23 cellular contexts compared by ENCODE assay signal in genomic region chr6:168130168-168130651, GRCh38. TPM values are rescaled to one million over a fixed set of nuclear protein-coding genes. Genes with fewer than 3 reads are reported as not detected.
DNase-seq lines count a peak whose midpoint lies in the region; ATAC-seq, FAIRE-seq and TF ChIP-seq lines count a peak whose summit lies in the region.
"Had no signal": no experiment of that assay in that cellular context is flagged by ENCODE, and none has a peak within 500 bp of the region (broad histone marks: within the 10 kb centered on the region; RNA-seq: fewer than 3 reads in every experiment).

No MANE protein-coding gene starts in this region.

- H3K36me3 ChIP-seq in H1 (ENCODE audit: control insufficient read depth in 2 of 4, insufficient read depth in 4 of 4, low read length in 3 of 4) (no peaks in the 10 kb centered on the region), stomach (no peaks in the 10 kb centered on the region)
- H3K36me3 ChIP-seq: SJCRH30 had no signal

- no peak overlapping the region for H2BK5ac ChIP-seq in H9 (ENCODE audit: insufficient read length, low read length)
- 0 out of 2 replicates have a peak overlapping the region, but pooled peaks have one; percentile 24 for H2BK5ac ChIP-seq in H1 (ENCODE audit: low read depth, low read length)

- no peak overlapping the region for H3K18ac ChIP-seq in H9 (ENCODE audit: insufficient read length, low read depth, low read length)
- no peak overlapping the region for H3K18ac ChIP-seq in H1 (ENCODE audit: extremely low read depth, low read length)

- H4K91ac ChIP-seq in H9 (ENCODE audit: insufficient read length, low read depth, low read length) (no peak overlapping the region), H1 (replicated peaks; ENCODE audit: insufficient read length, low read length) (no peak overlapping the region)

- H2BK15ac ChIP-seq in H9 (ENCODE audit: low read depth, low read length): no peak overlapping the region
- no peak overlapping the region for H2BK15ac ChIP-seq in H1 (ENCODE audit: low read length)

- peaks cover 3% of the 10 kb centered on the region; the same call in 1 of the 2 replicates for H3K4me1 ChIP-seq in H9 (ENCODE audit: insufficient read depth, low read length)
- H3K4me1 ChIP-seq in H1 (replicated peaks in 1 of 4; ENCODE audit: control insufficient read depth in 3 of 4, insufficient read depth in 4 of 4, low read length in 3 of 4): peaks cover 7 to 18% (median 12%) of the 10 kb centered on the region in 4 experiments
- peaks cover 0 to 20% (median 19%) of the 10 kb centered on the region in 4 donors for H3K4me1 ChIP-seq in stomach
- H3K4me1 ChIP-seq: SJCRH30 had no signal

- H3K14ac ChIP-seq in H9 (ENCODE audit: insufficient read depth, low read length): no peak overlapping the region
- H3K14ac ChIP-seq in H1 (ENCODE audit: insufficient read length): no peak overlapping the region

- H3K27ac Mint-ChIP-seq in H9: no peak overlapping the region
- H3K27ac Mint-ChIP-seq: CD8-positive, alpha-beta memory T cell had no signal

- H3K23me2 ChIP-seq in H9 (ENCODE audit: insufficient read length, low read depth, low read length, poor library complexity, severe bottlenecking) (no peaks in the 10 kb centered on the region), H1 (ENCODE audit: low read depth, low read length) (no peaks in the 10 kb centered on the region)

- no peak overlapping the region for H2BK120ac ChIP-seq in H9 (ENCODE audit: low read depth, low read length, poor library complexity, severe bottlenecking)
- H2BK120ac ChIP-seq in H1 (replicated peaks; ENCODE audit: low read depth, low read length): no peak overlapping the region

- TF ChIP-seq RAD21 in H1 (IDR thresholded peaks at IDR 0.05 in 1 of 2, conservative IDR thresholded peaks at IDR 0.05 in 1 of 2; ENCODE audit: low read depth in 2 of 2, low read length in 2 of 2): no peak

- no peak overlapping the region for H3K4me3 Mint-ChIP-seq in H9
- H3K4me3 Mint-ChIP-seq: CD8-positive, alpha-beta memory T cell had no signal

- no peak overlapping the region for H4K8ac ChIP-seq in H9 (replicated peaks; ENCODE audit: insufficient read length, low read depth, low read length)
- peak overlapping the region; percentile 54; the same call in 1 of the 2 replicates for H4K8ac ChIP-seq in H1 (ENCODE audit: extremely low read depth, insufficient read depth, low read length)

- H3K9me3 ChIP-seq in H9 (ENCODE audit: control insufficient read depth, low read depth, low read length) (no peaks in the 10 kb centered on the region), H1 (ENCODE audit: insufficient read depth in 2 of 2, low read depth in 1 of 2, low read length in 1 of 2) (no peaks in the 10 kb centered on the region), stomach (no peaks in the 10 kb centered on the region)
- H3K9me3 ChIP-seq: SJCRH30 had no signal

- FAIRE-seq in H1 (lab: Jason Lieb, UNC): no peak
- FAIRE-seq: HepG2 had no signal

- H2BK20ac ChIP-seq in H9 (ENCODE audit: low read depth, low read length, poor library complexity, severe bottlenecking) (no peak overlapping the region), H1 (ENCODE audit: low read length) (no peak overlapping the region)

- H4K20me1 ChIP-seq in H9 (ENCODE audit: control insufficient read depth, insufficient read depth, insufficient read length): no peaks in the 10 kb centered on the region
- H4K20me1 ChIP-seq in H1 (replicated peaks in 1 of 2; ENCODE audit: control insufficient read depth in 1 of 2, insufficient read depth in 2 of 2, low read length in 2 of 2): no peaks in the 10 kb centered on the region

- H3K4me3 ChIP-seq in H1 (ENCODE audit: extremely low read depth in 1 of 4, insufficient read depth in 2 of 4, low read depth in 3 of 4, low read length in 4 of 4): no peak overlapping the region
- no peak overlapping the region for H3K4me3 ChIP-seq in stomach
- H3K4me3 ChIP-seq: SJCRH30 had no signal

- H2BK12ac ChIP-seq in H9 (ENCODE audit: insufficient read length, low read depth, low read length) (no peak overlapping the region), H1 (ENCODE audit: low read depth, low read length) (no peak overlapping the region)

- H2AK5ac ChIP-seq in H9 (ENCODE audit: insufficient read length, low read length): no peak overlapping the region
- H2AK5ac ChIP-seq in H1 (ENCODE audit: low read depth, low read length): peak overlapping the region; percentile 78; the same call in 1 of the 2 replicates

- H3K4ac ChIP-seq in H9 (ENCODE audit: low read depth, low read length): no peak overlapping the region
- H3K4ac ChIP-seq in H1 (replicated peaks; ENCODE audit: insufficient read length, low read depth, low read length): no peak overlapping the region

- intact Hi-C loops in stomach (cut with DNase I; ENCODE audit: low total_unique reads): no loop called here

- H3K4me2 ChIP-seq in H9 (ENCODE audit: insufficient read depth, insufficient read length, low read length) (no peak overlapping the region), H1 (ENCODE audit: insufficient read depth in 1 of 2, low read depth in 2 of 2, low read length in 2 of 2) (no peak overlapping the region)
- H3K4me2 ChIP-seq: KMS-11 had no signal

- H3K56ac ChIP-seq in H9 (ENCODE audit: insufficient read length, low read depth, low read length) (no peak overlapping the region), H1 (replicated peaks; ENCODE audit: insufficient read length, low read depth, low read length) (no peak overlapping the region)

- TF ChIP-seq EP300 in H1 (IDR thresholded peaks at IDR 0.05; ENCODE audit: borderline replicate concordance in 1 of 2, low read depth in 2 of 2, low read length in 2 of 2) (no peak), stomach (IDR thresholded peaks at IDR 0.05) (no peak)

- no peak overlapping the region for H2AFZ ChIP-seq in H9 (ENCODE audit: low read length)
- H2AFZ ChIP-seq in H1 (ENCODE audit: low read length): no peak overlapping the region

- no peak overlapping the region for H3K9ac ChIP-seq in H9 (ENCODE audit: extremely low read depth, insufficient read length, low read length)
- H3K9ac ChIP-seq in H1 (replicated peaks in 1 of 4; ENCODE audit: extremely low read depth in 1 of 4, low read depth in 3 of 4, low read length in 3 of 4): no peak overlapping the region
- H3K9ac ChIP-seq: KMS-11 had no signal

- no peak overlapping the region for H3K23ac ChIP-seq in H9 (ENCODE audit: insufficient read length, low read depth, low read length)
- H3K23ac ChIP-seq in H1 (ENCODE audit: insufficient read length): no peak overlapping the region

- CTCF ChIA-PET in H1 (lab: Charles Lee; ENCODE audit: partially characterized antibody) (interaction anchor here (1.2 to 8.2 kb wide), 6 partner anchors 12 to 163 kb away, joined by 3 to 73 read pairs (median 14); no protein-coding TSS in a partner anchor), RWPE1 (lab: Yijun Ruan, JAX) (no interaction called here)

- H3K27me3 ChIP-seq in H9 (ENCODE audit: insufficient read depth, low read length): no peaks in the 10 kb centered on the region
- peaks cover 0 to 12% (median 10%) of the 10 kb centered on the region in 4 experiments; a peak in 5 of 7 replicates for H3K27me3 ChIP-seq in H1 (replicated peaks in 1 of 4; ENCODE audit: control insufficient read depth in 3 of 4, extremely low read depth in 1 of 4, insufficient read depth in 3 of 4, low read length in 3 of 4)
- H3K27me3 ChIP-seq in stomach: no peaks in the 10 kb centered on the region

- ATAC-seq in left lobe of liver: no peak
- ATAC-seq in GM18505 (IDR thresholded peaks at IDR 0.05; ENCODE audit: unreplicated experiment): no peak
- ATAC-seq: HepG2 had no signal

- H3K79me2 ChIP-seq in H9 (ENCODE audit: insufficient read depth, low read length): no peaks in the 10 kb centered on the region
- H3K79me2 ChIP-seq in H1 (ENCODE audit: control insufficient read depth in 1 of 2, insufficient read depth in 2 of 2, low read length in 2 of 2): no peaks in the 10 kb centered on the region

- POLR2A ChIA-PET in H1 (lab: Charles Lee; ENCODE audit: partially characterized antibody) (no interaction called here), RWPE1 (lab: Yijun Ruan, JAX; ENCODE audit: low non-redundant PET) (no interaction called here)

- H3T11ph ChIP-seq in H9 (ENCODE audit: low read length): no peak overlapping the region

- no peaks in the 10 kb centered on the region for H3K9me3 Mint-ChIP-seq in H9
- H3K9me3 Mint-ChIP-seq: CD8-positive, alpha-beta memory T cell had no signal

- H4K5ac ChIP-seq in H9 (ENCODE audit: insufficient read length, low read depth, low read length): no peak overlapping the region
- no peak overlapping the region for H4K5ac ChIP-seq in H1 (ENCODE audit: insufficient read length, low read depth, low read length)

- TF ChIP-seq POLR2A in H1 (IDR thresholded peaks at IDR 0.05; ENCODE audit: control extremely low read depth in 1 of 2, low read depth in 2 of 2, low read length in 2 of 2): no peak
- TF ChIP-seq POLR2A in stomach (IDR thresholded peaks at IDR 0.05): no peak
- TF ChIP-seq POLR2A in GM18505 (IDR thresholded peaks at IDR 0.05; ENCODE audit: borderline replicate concordance, extremely low read depth, insufficient read depth, insufficient read length): no peak

- H3K27ac ChIP-seq in H9 (ENCODE audit: insufficient read length, low read depth, low read length) (no peak overlapping the region), H1 (ENCODE audit: low read depth, low read length) (no peak overlapping the region), stomach (peak overlapping the region in 2 of 5 donors; percentile 8 to 46), RWPE1 (no peak overlapping the region)
- H3K27ac ChIP-seq: KMS-11, SJCRH30 had no signal

- no peaks in the 10 kb centered on the region for H3K36me3 Mint-ChIP-seq in H9 (ENCODE audit: insufficient read depth in 1 of 3, low read depth in 3 of 3)
- H3K36me3 Mint-ChIP-seq: CD8-positive, alpha-beta memory T cell had no signal

- H3K27me3 Mint-ChIP-seq in H9 (ENCODE audit: low read depth): peaks cover 40% of the 10 kb centered on the region

- TF ChIP-seq CTCF in H9 (conservative IDR thresholded peaks at IDR 0.05): no peak
- no peak for TF ChIP-seq CTCF in H1 (IDR thresholded peaks at IDR 0.05; ENCODE audit: control extremely low read depth in 1 of 3, insufficient read depth in 1 of 3, low read depth in 1 of 3, low read length in 3 of 3)
- TF ChIP-seq CTCF in stomach (IDR thresholded peaks at IDR 0.05): no peak
- TF ChIP-seq CTCF in RWPE1 (conservative IDR thresholded peaks at IDR 0.05; ENCODE audit: low read depth): no peak

- DNase-seq in H9 (peak; percentile 24), H1 (ENCODE audit: low read depth in 1 of 2, low spot score in 2 of 2) (peak in 1 of 2 experiments; percentile 42), left lobe of liver (ENCODE audit: low spot score) (peak; percentile 41), stomach (peak; percentile 49), RWPE1 (ENCODE audit: low spot score) (no peak), pons (ENCODE audit: low spot score) (no peak), NCI-H510A (lab: John Stamatoyannopoulos, UW) (no peak)
- DNase-seq: ACHN; C1 segment of cervical spinal cord; CD8-positive, alpha-beta memory T cell; DMS79 treated with DMSO at 0.1 percent for 48 hours; HCEC 1CT; NCI-H187; NCI-H2107; NCI-H2227 treated with DMSO at 0.1 percent for 48 hours; NCI-H524; NCI-H82; SJCRH30 had no signal

- peaks cover 26 to 29% of the 10 kb centered on the region in 2 experiments for H3K4me1 Mint-ChIP-seq in H9
- H3K4me1 Mint-ChIP-seq: CD8-positive, alpha-beta memory T cell had no signal

- H3K79me1 ChIP-seq in H9 (ENCODE audit: insufficient read depth, low read depth, low read length, poor library complexity, severe bottlenecking) (no peaks in the 10 kb centered on the region), H1 (ENCODE audit: low read depth, low read length) (no peaks in the 10 kb centered on the region)

- WGBS in H9 (ENCODE audit: extremely low coverage, insufficient read length, low lambda C conversion rate): no CpG with 5 or more reads among the region's 18 CpGs
- 88% methylated on average over 18 of the region's 18 CpGs; no CpG with 5 or more reads in 1 of the 2 experiments for WGBS in H1 (ENCODE audit: extremely low coverage in 1 of 2, insufficient coverage in 1 of 2, insufficient read length in 1 of 2, insufficient replicate concordance in 2 of 2, low coverage in 1 of 2, low lambda C conversion rate in 2 of 2, missing lambda C conversion rate in 1 of 2), 2 experiments
- WGBS in stomach, 5 donors: 67 to 88% (median 68%) methylated on average over 5 to 18 of the region's 18 CpGs

RNA-seq across cellular contexts. Expression of gene FRMD1, which starts 51.2 kb away (rescaled TPM):
- total RNA-seq in H9 (2021) (not detected in 2 replicates), left lobe of liver (0.10 TPM), stomach (10 to 100 TPM in 3 of 5 donors, 1 to 10 TPM in 1, under 1 TPM in 1; 0.43 to 42.9 (median 16.9) TPM)
- not detected in 2 replicates for total RNA-seq in H1 (2021; fragmentation: NEBNext Ultra II Directional; extraction: Animal tissue kit (Norgen Biotek cat#: 25700))
- polyA plus RNA-seq in H1 (2011; rRNA removed) (0.36 and 0.69 TPM in 2 replicates), stomach (1 to 10 TPM; 5.0 to 9.8 (median 5.6) TPM)
- 0.34 TPM for polyA plus RNA-seq in H1 (2011; cell fraction: cytosol; rRNA removed)
- 1.5 TPM for polyA plus RNA-seq in H1 (2011; cell fraction: nucleus; rRNA removed)
- polyA plus RNA-seq in H1 (2012, experiment 1 of 2): 0.21 to 0.45 TPM (median 0.37 TPM) in 4 replicates
- polyA plus RNA-seq in H1 (2012, experiment 2 of 2): 0.13 TPM
- polyA plus RNA-seq in H1 (2013, experiment 1 of 2): 0.06 TPM
- polyA plus RNA-seq in H1 (2013, experiment 2 of 2): 0.07 TPM
- 0.22 and 0.24 TPM in 2 replicates for polyA minus RNA-seq in H1 (2011; rRNA and poly(A)+ RNA removed)
- not detected for polyA minus RNA-seq in H1 (2011; cell fraction: cytosol; rRNA and poly(A)+ RNA removed)
- 0.50 TPM for polyA minus RNA-seq in H1 (2011; cell fraction: nucleus; rRNA and poly(A)+ RNA removed)
- total RNA-seq: CD8-positive, alpha-beta memory T cell; HepG2; M059J; RPMI7951; SJCRH30 had no signal
- polyA plus RNA-seq: CD8-positive, alpha-beta memory T cell had no signal

Comparison
In these comparisons a context has a peak if more than half of its experiments do, and no peak if none do; other contexts are left out.
1. DNase-seq: peak in H9 (single experiment), left lobe of liver (single experiment) and stomach (single experiment); none in RWPE1 (single experiment), pons (single experiment) and NCI-H510A (single experiment).